14 cellular contexts compared by ENCODE assay signal in the genomic region with DNA sequence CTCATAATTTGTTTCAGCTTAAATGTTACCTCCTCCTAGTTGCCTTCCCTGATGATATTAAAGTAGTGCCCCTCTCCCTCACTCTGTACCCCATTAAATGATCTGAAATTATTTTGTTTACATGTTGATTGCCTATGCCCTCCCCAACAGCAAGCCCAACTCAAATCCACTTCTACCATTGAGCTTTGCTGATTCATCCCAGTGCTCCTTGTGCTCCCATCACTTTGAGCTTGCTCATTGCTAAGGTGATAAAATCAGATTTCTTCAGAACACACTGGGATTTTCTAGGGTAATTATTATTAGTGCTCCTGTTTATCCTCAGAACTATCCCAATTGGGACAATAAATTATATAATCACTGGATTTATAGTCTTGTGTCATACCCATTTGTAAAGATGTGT. TPM values are rescaled to one million over a fixed set of nuclear protein-coding genes. Genes with fewer than 3 reads are reported as not detected.
DNase-seq lines count a peak whose midpoint lies in the region; ATAC-seq lines count a peak whose summit lies in the region.
"Had no signal": no experiment of that assay in that cellular context is flagged by ENCODE, and none has a peak within 500 bp of the region (broad histone marks: within the 10 kb centered on the region; RNA-seq: fewer than 3 reads in every experiment).

No MANE protein-coding gene starts in this region.

- no peaks in the 10 kb centered on the region for H3K27me3 Mint-ChIP-seq in activated naive CD4-positive, alpha-beta T cell treated with anti-CD3 and anti-CD28 coated beads, Interleukin-2, amount 50 U/mL, for 24 hours
- no peaks in the 10 kb centered on the region for H3K27me3 Mint-ChIP-seq in activated T-helper 17 cell treated with anti-CD3 and anti-CD28 coated beads, Interleukin-2, amount 50 U/mL, for 72 hours
- H3K27me3 Mint-ChIP-seq in stimulated activated naive B cell treated with anti-CD40 and anti-IgM and Interleukin-4, amounts not matched to agents 10 μg/mL and 1 μg/mL and 100 μg/mL, for 72 hours, result no peaks in the 10 kb centered on the region
- H3K27me3 Mint-ChIP-seq: B cell; CD4-positive, alpha-beta T cell had no signal

- ATAC-seq in activated T-helper 17 cell treated with anti-CD3 and anti-CD28 coated beads, Interleukin-2, amount 50 U/mL, for 72 hours (replicated peaks), result no peak
- ATAC-seq in stimulated activated naive B cell treated with anti-CD40 and anti-IgM and Interleukin-4, amounts not matched to agents 10 μg/mL and 1 μg/mL and 100 μg/mL, for 72 hours (replicated peaks), result no peak

- no peaks in the 10 kb centered on the region for H3K9me3 Mint-ChIP-seq in activated naive CD4-positive, alpha-beta T cell treated with anti-CD3 and anti-CD28 coated beads, Interleukin-2, amount 50 U/mL, for 24 hours
- no peaks in the 10 kb centered on the region for H3K9me3 Mint-ChIP-seq in activated T-helper 17 cell treated with anti-CD3 and anti-CD28 coated beads, Interleukin-2, amount 50 U/mL, for 72 hours
- no peaks in the 10 kb centered on the region for H3K9me3 Mint-ChIP-seq in stimulated activated naive B cell treated with anti-CD40 and anti-IgM and Interleukin-4, amounts not matched to agents 10 μg/mL and 1 μg/mL and 100 μg/mL, for 72 hours
- H3K9me3 Mint-ChIP-seq: CD4-positive, alpha-beta T cell had no signal

- H3K27ac Mint-ChIP-seq in activated naive CD4-positive, alpha-beta T cell treated with anti-CD3 and anti-CD28 coated beads, Interleukin-2, amount 50 U/mL, for 24 hours, result peak overlapping the region; percentile 38
- H3K27ac Mint-ChIP-seq in activated T-helper 17 cell treated with anti-CD3 and anti-CD28 coated beads, Interleukin-2, amount 50 U/mL, for 72 hours, result peak overlapping the region; percentile 2
- H3K27ac Mint-ChIP-seq in stimulated activated naive B cell treated with anti-CD40 and anti-IgM and Interleukin-4, amounts not matched to agents 10 μg/mL and 1 μg/mL and 100 μg/mL, for 72 hours, result peak overlapping the region; percentile 38
- H3K27ac Mint-ChIP-seq: B cell; CD4-positive, alpha-beta T cell had no signal

- no peaks in the 10 kb centered on the region for H3K36me3 Mint-ChIP-seq in activated naive CD4-positive, alpha-beta T cell treated with anti-CD3 and anti-CD28 coated beads, Interleukin-2, amount 50 U/mL, for 24 hours
- no peaks in the 10 kb centered on the region for H3K36me3 Mint-ChIP-seq in activated T-helper 17 cell treated with anti-CD3 and anti-CD28 coated beads, Interleukin-2, amount 50 U/mL, for 72 hours (ENCODE audit: low read depth)
- H3K36me3 Mint-ChIP-seq in stimulated activated naive B cell treated with anti-CD40 and anti-IgM and Interleukin-4, amounts not matched to agents 10 μg/mL and 1 μg/mL and 100 μg/mL, for 72 hours, result no peaks in the 10 kb centered on the region

- H3K4me3 Mint-ChIP-seq in activated naive CD4-positive, alpha-beta T cell treated with anti-CD3 and anti-CD28 coated beads, Interleukin-2, amount 50 U/mL, for 24 hours, result no peak overlapping the region
- no peak overlapping the region for H3K4me3 Mint-ChIP-seq in activated T-helper 17 cell treated with anti-CD3 and anti-CD28 coated beads, Interleukin-2, amount 50 U/mL, for 72 hours
- H3K4me3 Mint-ChIP-seq in stimulated activated naive B cell treated with anti-CD40 and anti-IgM and Interleukin-4, amounts not matched to agents 10 μg/mL and 1 μg/mL and 100 μg/mL, for 72 hours, result no peak overlapping the region
- H3K4me3 Mint-ChIP-seq: B cell; CD4-positive, alpha-beta T cell had no signal

- DNase-seq in activated naive CD4-positive, alpha-beta T cell treated with anti-CD3 and anti-CD28 coated beads, Interleukin-2, amount 50 U/mL, for 16 hours, result no peak
- DNase-seq in stimulated activated naive B cell treated with anti-CD40 and anti-IgM and Interleukin-4, amounts not matched to agents 10 μg/mL and 1 μg/mL and 100 μg/mL, for 72 hours, result no peak
- DNase-seq in MV-4-11 (lab: John Stamatoyannopoulos, UW) (no peak), nucleus accumbens (lab: John Stamatoyannopoulos, UW) (no peak)
- DNase-seq: Calu3; CD4-positive, alpha-beta T cell; COR-L47; DMS53; DMS79 treated with DMSO at 0.1 percent for 48 hours; GF-D8; GOT3 had no signal

- H3K4me1 Mint-ChIP-seq in activated naive CD4-positive, alpha-beta T cell treated with anti-CD3 and anti-CD28 coated beads, Interleukin-2, amount 50 U/mL, for 24 hours, result peaks cover 9% of the 10 kb centered on the region
- no peaks in the 10 kb centered on the region for H3K4me1 Mint-ChIP-seq in activated T-helper 17 cell treated with anti-CD3 and anti-CD28 coated beads, Interleukin-2, amount 50 U/mL, for 72 hours
- peaks cover 24 to 27% of the 10 kb centered on the region in 2 donors for H3K4me1 Mint-ChIP-seq in stimulated activated naive B cell treated with anti-CD40 and anti-IgM and Interleukin-4, amounts not matched to agents 10 μg/mL and 1 μg/mL and 100 μg/mL, for 72 hours

RNA-seq across cellular contexts. Expression of gene DDX6, which starts 8.4 kb away (rescaled TPM):
- total RNA-seq in activated T-helper 17 cell treated with anti-CD3 and anti-CD28 coated beads, Interleukin-2, amount 50 U/mL, for 72 hours, result 100 to 1,000 TPM; 149 to 209 TPM
